ENCODE assay signal across 13 cellular contexts in genomic region chr7:37100735-37101331, GRCh38.
A peak's percentile ranks its signal among the peaks of the same experiment; 100 is the strongest.
DNase-seq lines count a peak whose midpoint lies in the region; ATAC-seq and TF ChIP-seq lines count a peak whose summit lies in the region.
"Had no signal": no experiment of that assay in that cellular context is flagged by ENCODE, and none has a peak within 500 bp of the region (broad histone marks: within the 10 kb centered on the region; RNA-seq: fewer than 3 reads in every experiment).

No MANE protein-coding gene starts in this region.

- H3K27ac Mint-ChIP-seq in T-helper 2 cell treated with Interferon-gamma antibody and Interleukin-4, amounts not matched to agents 5 μg/mL and 100 μg/mL, for 36 hours: peak overlapping the region; percentile 8
- H3K27ac Mint-ChIP-seq: memory B cell had no signal

- H3K9me3 ChIP-seq in right atrium auricular region: no peaks in the 10 kb centered on the region
- H3K9me3 ChIP-seq: SK-N-SH had no signal

- H3K27me3 ChIP-seq in right atrium auricular region: no peaks in the 10 kb centered on the region

- H3K4me3 Mint-ChIP-seq in T-helper 2 cell treated with Interferon-gamma antibody and Interleukin-4, amounts not matched to agents 5 μg/mL and 100 μg/mL, for 36 hours: no peak overlapping the region
- H3K4me3 Mint-ChIP-seq: memory B cell had no signal

- ATAC-seq in Right ventricle myocardium superior (ENCODE audit: poor library complexity) (peak; percentile 22), HG03196 (IDR thresholded peaks at IDR 0.05; ENCODE audit: unreplicated experiment) (no peak)

- peaks cover 5% of the 10 kb centered on the region for H3K36me3 ChIP-seq in right atrium auricular region

- H3K4me1 Mint-ChIP-seq in T-helper 2 cell treated with Interferon-gamma antibody and Interleukin-4, amounts not matched to agents 5 μg/mL and 100 μg/mL, for 36 hours (ENCODE audit: low read depth): peaks cover 16% of the 10 kb centered on the region

- H3K27me3 Mint-ChIP-seq in T-helper 2 cell treated with Interferon-gamma antibody and Interleukin-4, amounts not matched to agents 5 μg/mL and 100 μg/mL, for 36 hours (ENCODE audit: low read depth): no peaks in the 10 kb centered on the region
- H3K27me3 Mint-ChIP-seq: memory B cell had no signal

- H3K9me3 Mint-ChIP-seq in T-helper 2 cell treated with Interferon-gamma antibody and Interleukin-4, amounts not matched to agents 5 μg/mL and 100 μg/mL, for 36 hours: no peaks in the 10 kb centered on the region
- H3K9me3 Mint-ChIP-seq: memory B cell had no signal

- no peak overlapping the region for H3K4me3 ChIP-seq in right atrium auricular region

- H3K36me3 Mint-ChIP-seq in T-helper 2 cell treated with Interferon-gamma antibody and Interleukin-4, amounts not matched to agents 5 μg/mL and 100 μg/mL, for 36 hours (ENCODE audit: low read depth): peaks cover 21% of the 10 kb centered on the region

- peaks cover 0 to 14% of the 10 kb centered on the region in 2 donors for H3K4me1 ChIP-seq in right atrium auricular region

- DNase-seq in Right ventricle myocardium superior (no peak), right atrium auricular region (ENCODE audit: low spot score) (no peak), globus pallidus (ENCODE audit: low spot score) (peak; percentile 11), substantia nigra (lab: John Stamatoyannopoulos, UW) (no peak), GM19238 (ENCODE audit: insufficient read length, low spot score) (no peak)
- DNase-seq in T-helper 2 cell treated with Interferon-gamma antibody and Interleukin-4, amounts not matched to agents 5 μg/mL and 100 μg/mL, for 36 hours (ENCODE audit: low spot score): no peak
- no peak for DNase-seq in stimulated activated CD4-positive, alpha-beta T cell treated with anti-CD3 and anti-CD28 coated beads, Interleukin-1b, Interleukin-23, amount 100 ng/mL, for 48 hours
- DNase-seq: DMS53, NCI-H1436, SK-N-SH had no signal

- H3K27ac ChIP-seq in right atrium auricular region (no peak overlapping the region), substantia nigra (ENCODE audit: low read depth, low read length, poor library complexity, severe bottlenecking) (peak overlapping the region; percentile 33)
- H3K27ac ChIP-seq: epithelial cell of prostate had no signal

- no peak for TF ChIP-seq CTCF in right atrium auricular region (IDR thresholded peaks at IDR 0.05)

- intact Hi-C loops in Right ventricle myocardium superior (cut with DNase I): no loop called here
